In the genomic region with DNA sequence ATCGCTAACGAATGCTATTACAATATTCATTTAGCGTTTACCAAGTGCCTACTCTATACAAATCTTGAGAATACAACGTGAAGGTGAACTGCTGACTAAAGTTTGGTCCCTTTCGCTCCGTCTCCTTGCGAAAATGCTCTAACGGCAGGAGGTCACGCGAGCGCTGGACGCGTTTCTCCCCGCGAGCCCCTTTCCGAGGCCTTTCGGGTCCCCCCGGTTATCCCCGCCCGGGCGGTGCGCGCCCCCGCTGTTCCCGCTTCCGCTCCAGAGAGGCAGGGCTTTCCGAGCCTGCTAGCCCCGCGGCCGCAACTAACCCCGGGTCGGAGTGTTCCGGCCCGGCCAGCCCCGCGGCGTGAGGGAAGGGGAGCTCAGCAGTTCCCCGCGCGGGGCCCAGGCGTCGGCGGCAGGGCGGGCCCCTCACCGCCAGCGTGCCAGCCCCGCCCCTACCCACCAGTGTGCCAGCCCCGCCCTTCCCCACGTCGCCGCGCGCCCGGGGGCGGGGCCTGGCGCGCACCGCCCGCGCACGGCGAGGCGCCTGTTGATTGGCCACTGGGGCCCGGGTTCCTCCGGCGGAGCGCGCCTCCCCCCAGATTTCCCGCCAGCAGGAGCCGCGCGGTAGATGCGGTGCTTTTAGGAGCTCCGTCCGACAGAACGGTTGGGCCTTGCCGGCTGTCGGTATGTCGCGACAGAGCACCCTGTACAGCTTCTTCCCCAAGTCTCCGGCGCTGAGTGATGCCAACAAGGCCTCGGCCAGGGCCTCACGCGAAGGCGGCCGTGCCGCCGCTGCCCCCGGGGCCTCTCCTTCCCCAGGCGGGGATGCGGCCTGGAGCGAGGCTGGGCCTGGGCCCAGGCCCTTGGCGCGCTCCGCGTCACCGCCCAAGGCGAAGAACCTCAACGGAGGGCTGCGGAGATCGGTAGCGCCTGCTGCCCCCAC, we compare ENCODE assay signal across 1 cellular context.
TF ChIP-seq lines count a peak whose summit lies in the region.

A gene with protein sequence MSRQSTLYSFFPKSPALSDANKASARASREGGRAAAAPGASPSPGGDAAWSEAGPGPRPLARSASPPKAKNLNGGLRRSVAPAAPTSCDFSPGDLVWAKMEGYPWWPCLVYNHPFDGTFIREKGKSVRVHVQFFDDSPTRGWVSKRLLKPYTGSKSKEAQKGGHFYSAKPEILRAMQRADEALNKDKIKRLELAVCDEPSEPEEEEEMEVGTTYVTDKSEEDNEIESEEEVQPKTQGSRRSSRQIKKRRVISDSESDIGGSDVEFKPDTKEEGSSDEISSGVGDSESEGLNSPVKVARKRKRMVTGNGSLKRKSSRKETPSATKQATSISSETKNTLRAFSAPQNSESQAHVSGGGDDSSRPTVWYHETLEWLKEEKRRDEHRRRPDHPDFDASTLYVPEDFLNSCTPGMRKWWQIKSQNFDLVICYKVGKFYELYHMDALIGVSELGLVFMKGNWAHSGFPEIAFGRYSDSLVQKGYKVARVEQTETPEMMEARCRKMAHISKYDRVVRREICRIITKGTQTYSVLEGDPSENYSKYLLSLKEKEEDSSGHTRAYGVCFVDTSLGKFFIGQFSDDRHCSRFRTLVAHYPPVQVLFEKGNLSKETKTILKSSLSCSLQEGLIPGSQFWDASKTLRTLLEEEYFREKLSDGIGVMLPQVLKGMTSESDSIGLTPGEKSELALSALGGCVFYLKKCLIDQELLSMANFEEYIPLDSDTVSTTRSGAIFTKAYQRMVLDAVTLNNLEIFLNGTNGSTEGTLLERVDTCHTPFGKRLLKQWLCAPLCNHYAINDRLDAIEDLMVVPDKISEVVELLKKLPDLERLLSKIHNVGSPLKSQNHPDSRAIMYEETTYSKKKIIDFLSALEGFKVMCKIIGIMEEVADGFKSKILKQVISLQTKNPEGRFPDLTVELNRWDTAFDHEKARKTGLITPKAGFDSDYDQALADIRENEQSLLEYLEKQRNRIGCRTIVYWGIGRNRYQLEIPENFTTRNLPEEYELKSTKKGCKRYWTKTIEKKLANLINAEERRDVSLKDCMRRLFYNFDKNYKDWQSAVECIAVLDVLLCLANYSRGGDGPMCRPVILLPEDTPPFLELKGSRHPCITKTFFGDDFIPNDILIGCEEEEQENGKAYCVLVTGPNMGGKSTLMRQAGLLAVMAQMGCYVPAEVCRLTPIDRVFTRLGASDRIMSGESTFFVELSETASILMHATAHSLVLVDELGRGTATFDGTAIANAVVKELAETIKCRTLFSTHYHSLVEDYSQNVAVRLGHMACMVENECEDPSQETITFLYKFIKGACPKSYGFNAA (N-terminal part only) (plus strand): TSS at position 589 of the 934 bp plus-strand sequence. CDS start 89 bp downstream, at position 678.

TF ChIP-seq in HepG2, 621 proteins besides CTCF, POLR2A, EP300 and RAD21 (continued from another document and continues in another):
- TF ChIP-seq ZNF142 (CRISPR knock-in tag; IDR thresholded peaks at IDR 0.05) (peak; percentile 89), MEIS1 (CRISPR knock-in tag; IDR thresholded peaks at IDR 0.05; ENCODE audit: borderline replicate concordance) (peak; percentile 88; the same call in 1 of the 2 replicates), TEAD2 (CRISPR knock-in tag; IDR thresholded peaks at IDR 0.05) (peak; percentile 52; the same call in 1 of the 2 replicates), PITX1 (CRISPR knock-in tag; IDR thresholded peaks at IDR 0.05) (no peak), ZC3H13 (CRISPR knock-in tag; IDR thresholded peaks at IDR 0.05) (peak; percentile 97), AHR (CRISPR knock-in tag; IDR thresholded peaks at IDR 0.05) (peak; percentile 74; the same call in 1 of the 2 replicates), HCFC1 (IDR thresholded peaks at IDR 0.05; ENCODE audit: low read depth, low read length) (no peak), PREB (CRISPR knock-in tag; IDR thresholded peaks at IDR 0.05) (0 out of 2 replicates have a peak, but pooled peaks have one; percentile 55), ZFX (CRISPR knock-in tag; IDR thresholded peaks at IDR 0.05; ENCODE audit: low read depth) (peak; percentile 100), ZNF282 (IDR thresholded peaks at IDR 0.05; ENCODE audit: partially characterized antibody) (no peak), REL (CRISPR knock-in tag; conservative IDR thresholded peaks at IDR 0.05) (peak; percentile 95), ZNF652 (CRISPR knock-in tag; IDR thresholded peaks at IDR 0.05; ENCODE audit: borderline replicate concordance, low read depth) (no peak), RFX1 (IDR thresholded peaks at IDR 0.05) (no peak), GZF1 (CRISPR knock-in tag; IDR thresholded peaks at IDR 0.05) (peak; percentile 48; the same call in 1 of the 2 replicates), KDM6A (CRISPR knock-in tag; IDR thresholded peaks at IDR 0.05; ENCODE audit: low read depth) (0 out of 2 replicates have a peak, but pooled peaks have one; percentile 10), TBX2 (CRISPR knock-in tag; IDR thresholded peaks at IDR 0.05; ENCODE audit: borderline replicate concordance) (peak; percentile 94), FOXK1 (CRISPR knock-in tag; IDR thresholded peaks at IDR 0.05; ENCODE audit: borderline replicate concordance, low read depth) (peak; percentile 56), ZNF281 (CRISPR knock-in tag; IDR thresholded peaks at IDR 0.05; ENCODE audit: borderline replicate concordance) (peak; percentile 74), ZNF17 (CRISPR knock-in tag; IDR thresholded peaks at IDR 0.05) (peak; percentile 92), ZHX1 (CRISPR knock-in tag; IDR thresholded peaks at IDR 0.05; ENCODE audit: low read depth) (no peak), ZNF614 (CRISPR knock-in tag; IDR thresholded peaks at IDR 0.05; ENCODE audit: borderline replicate concordance) (peak; percentile 26; the same call in 1 of the 2 replicates), ZBTB1 (CRISPR knock-in tag; IDR thresholded peaks at IDR 0.05; ENCODE audit: borderline replicate concordance) (no peak), ZKSCAN1 (IDR thresholded peaks at IDR 0.05; ENCODE audit: low read length) (no peak), ZNF75D (CRISPR knock-in tag; IDR thresholded peaks at IDR 0.05; ENCODE audit: borderline replicate concordance) (no peak), TGIF2 (CRISPR knock-in tag; IDR thresholded peaks at IDR 0.05) (peak; percentile 85), RFXANK (CRISPR knock-in tag; IDR thresholded peaks at IDR 0.05) (no peak; the same call in 1 of the 2 replicates)
- TF ChIP-seq, protein P1, sequence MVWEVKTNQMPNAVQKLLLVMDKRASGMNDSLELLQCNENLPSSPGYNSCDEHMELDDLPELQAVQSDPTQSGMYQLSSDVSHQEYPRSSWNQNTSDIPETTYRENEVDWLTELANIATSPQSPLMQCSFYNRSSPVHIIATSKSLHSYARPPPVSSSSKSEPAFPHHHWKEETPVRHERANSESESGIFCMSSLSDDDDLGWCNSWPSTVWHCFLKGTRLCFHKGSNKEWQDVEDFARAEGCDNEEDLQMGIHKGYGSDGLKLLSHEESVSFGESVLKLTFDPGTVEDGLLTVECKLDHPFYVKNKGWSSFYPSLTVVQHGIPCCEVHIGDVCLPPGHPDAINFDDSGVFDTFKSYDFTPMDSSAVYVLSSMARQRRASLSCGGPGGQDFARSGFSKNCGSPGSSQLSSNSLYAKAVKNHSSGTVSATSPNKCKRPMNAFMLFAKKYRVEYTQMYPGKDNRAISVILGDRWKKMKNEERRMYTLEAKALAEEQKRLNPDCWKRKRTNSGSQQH (CRISPR knock-in tag; IDR thresholded peaks at IDR 0.05; ENCODE audit: low read depth) = peak; percentile 77
- TF ChIP-seq, protein P2, sequence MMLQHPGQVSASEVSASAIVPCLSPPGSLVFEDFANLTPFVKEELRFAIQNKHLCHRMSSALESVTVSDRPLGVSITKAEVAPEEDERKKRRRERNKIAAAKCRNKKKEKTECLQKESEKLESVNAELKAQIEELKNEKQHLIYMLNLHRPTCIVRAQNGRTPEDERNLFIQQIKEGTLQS (CRISPR knock-in tag; IDR thresholded peaks at IDR 0.05) = no peak
- TF ChIP-seq, protein P3, sequence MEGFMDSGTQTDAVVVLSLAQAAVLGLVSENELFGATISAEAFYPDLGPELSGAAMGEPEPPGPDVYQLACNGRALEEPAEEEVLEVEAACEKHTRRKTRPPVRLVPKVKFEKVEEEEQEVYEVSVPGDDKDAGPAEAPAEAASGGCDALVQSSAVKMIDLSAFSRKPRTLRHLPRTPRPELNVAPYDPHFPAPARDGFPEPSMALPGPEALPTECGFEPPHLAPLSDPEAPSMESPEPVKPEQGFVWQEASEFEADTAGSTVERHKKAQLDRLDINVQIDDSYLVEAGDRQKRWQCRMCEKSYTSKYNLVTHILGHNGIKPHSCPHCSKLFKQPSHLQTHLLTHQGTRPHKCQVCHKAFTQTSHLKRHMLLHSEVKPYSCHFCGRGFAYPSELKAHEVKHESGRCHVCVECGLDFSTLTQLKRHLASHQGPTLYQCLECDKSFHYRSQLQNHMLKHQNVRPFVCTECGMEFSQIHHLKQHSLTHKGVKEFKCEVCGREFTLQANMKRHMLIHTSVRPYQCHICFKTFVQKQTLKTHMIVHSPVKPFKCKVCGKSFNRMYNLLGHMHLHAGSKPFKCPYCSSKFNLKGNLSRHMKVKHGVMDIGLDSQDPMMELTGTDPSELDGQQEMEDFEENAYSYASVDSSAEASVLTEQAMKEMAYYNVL (CRISPR knock-in tag; IDR thresholded peaks at IDR 0.05; ENCODE audit: borderline replicate concordance) = peak; percentile 23; the same call in 1 of the 2 replicates
